22 cellular contexts compared by ENCODE assay signal in genomic region chr22:38038426-38038825, GRCh38. TPM values are rescaled to one million over a fixed set of nuclear protein-coding genes. Genes with fewer than 3 reads are reported as not detected.
DNase-seq lines count a peak whose midpoint lies in the region; ATAC-seq, FAIRE-seq and TF ChIP-seq lines count a peak whose summit lies in the region.
"Had no signal": no experiment of that assay in that cellular context is flagged by ENCODE, and none has a peak within 500 bp of the region (broad histone marks: within the 10 kb centered on the region; RNA-seq: fewer than 3 reads in every experiment).

No MANE protein-coding gene starts in this region.

- H2BK120ac ChIP-seq in H1 (replicated peaks; ENCODE audit: low read depth, low read length) = no peak overlapping the region

- POLR2A ChIA-PET in H1 (lab: Charles Lee; ENCODE audit: partially characterized antibody) = interaction anchor here (1.3 kb wide), 1 partner anchor 17 kb away, joined by 3 read pairs; no protein-coding TSS in a partner anchor

- no peak overlapping the region; the same call in 1 of the 2 replicates for H2BK20ac ChIP-seq in H1 (ENCODE audit: low read length)

- no peak for TF ChIP-seq POLR2A in H1 (IDR thresholded peaks at IDR 0.05; ENCODE audit: control extremely low read depth in 1 of 2, low read depth in 2 of 2, low read length in 2 of 2)

- no peaks in the 10 kb centered on the region for H3K27me3 Mint-ChIP-seq in activated T-cell treated with anti-CD3 and anti-CD28 coated beads, Interleukin-2, amount 50 U/mL, for 24 hours
- no peaks in the 10 kb centered on the region for H3K27me3 Mint-ChIP-seq in natural killer cell treated with Interleukin-12 subunit alpha and Interleukin-12 subunit beta and Interleukin-15 and Interleukin-18, amount 100 ng/mL, for 72 hours
- H3K27me3 Mint-ChIP-seq: activated naive CD8-positive, alpha-beta T cell treated with anti-CD3 and anti-CD28 coated beads, Interleukin-2, amount 50 U/mL, for 24 hours had no signal

- no peaks in the 10 kb centered on the region for H3K9me3 Mint-ChIP-seq in activated T-cell treated with anti-CD3 and anti-CD28 coated beads, Interleukin-2, amount 50 U/mL, for 24 hours
- H3K9me3 Mint-ChIP-seq in natural killer cell treated with Interleukin-12 subunit alpha and Interleukin-12 subunit beta and Interleukin-15 and Interleukin-18, amount 100 ng/mL, for 72 hours = no peaks in the 10 kb centered on the region
- H3K9me3 Mint-ChIP-seq: activated naive CD8-positive, alpha-beta T cell treated with anti-CD3 and anti-CD28 coated beads, Interleukin-2, amount 50 U/mL, for 24 hours; CD8-positive, alpha-beta memory T cell had no signal

- no peak overlapping the region for H3K4me2 ChIP-seq in H1 (ENCODE audit: insufficient read depth in 1 of 2, low read depth in 2 of 2, low read length in 2 of 2)
- H3K4me2 ChIP-seq: PC-9 had no signal

- H4K91ac ChIP-seq in H1 (replicated peaks; ENCODE audit: insufficient read length, low read length) = peak overlapping the region; percentile 77

- ATAC-seq in natural killer cell treated with Interleukin-12 subunit alpha and Interleukin-12 subunit beta and Interleukin-15 and Interleukin-18, amount 100 ng/mL, for 72 hours = no peak
- ATAC-seq: activated naive CD8-positive, alpha-beta T cell treated with anti-CD3 and anti-CD28 coated beads, Interleukin-2, amount 50 U/mL, for 24 hours; foreskin keratinocyte had no signal

- no peaks in the 10 kb centered on the region for H3K79me2 ChIP-seq in H1 (ENCODE audit: control insufficient read depth in 1 of 2, insufficient read depth in 2 of 2, low read length in 2 of 2)

- H3K4me1 Mint-ChIP-seq in activated T-cell treated with anti-CD3 and anti-CD28 coated beads, Interleukin-2, amount 50 U/mL, for 24 hours (ENCODE audit: low read depth) = no peaks in the 10 kb centered on the region
- peaks cover 8 to 20% of the 10 kb centered on the region in 2 donors for H3K4me1 Mint-ChIP-seq in natural killer cell treated with Interleukin-12 subunit alpha and Interleukin-12 subunit beta and Interleukin-15 and Interleukin-18, amount 100 ng/mL, for 72 hours (ENCODE audit: low read depth in 2 of 2)
- H3K4me1 Mint-ChIP-seq: activated naive CD8-positive, alpha-beta T cell treated with anti-CD3 and anti-CD28 coated beads, Interleukin-2, amount 50 U/mL, for 24 hours had no signal

- no peak overlapping the region for H2AK5ac ChIP-seq in H1 (ENCODE audit: low read depth, low read length)

- no peak overlapping the region for H2BK15ac ChIP-seq in H1 (ENCODE audit: low read length)

- no peak overlapping the region for H3K23ac ChIP-seq in H1 (ENCODE audit: insufficient read length)

- H4K20me1 ChIP-seq in H1 (replicated peaks in 1 of 2; ENCODE audit: control insufficient read depth in 1 of 2, insufficient read depth in 2 of 2, low read length in 2 of 2) = no peaks in the 10 kb centered on the region

- no peaks in the 10 kb centered on the region for H3K79me1 ChIP-seq in H1 (ENCODE audit: low read depth, low read length)

- no peak for TF ChIP-seq RAD21 in H1 (IDR thresholded peaks at IDR 0.05 in 1 of 2, conservative IDR thresholded peaks at IDR 0.05 in 1 of 2; ENCODE audit: low read depth in 2 of 2, low read length in 2 of 2)

- H3K18ac ChIP-seq in H1 (ENCODE audit: extremely low read depth, low read length) = no peak overlapping the region

- no peak overlapping the region for H3K9ac ChIP-seq in H1 (replicated peaks in 1 of 4; ENCODE audit: extremely low read depth in 1 of 4, low read depth in 3 of 4, low read length in 3 of 4)

- H3K9me3 ChIP-seq in H1 (ENCODE audit: insufficient read depth in 2 of 2, low read depth in 1 of 2, low read length in 1 of 2) = no peaks in the 10 kb centered on the region
- H3K9me3 ChIP-seq: SJCRH30 had no signal

- in situ Hi-C loops in SK-MEL-5 (cut with HindIII; ENCODE audit: low pct_unique_long_range_greater_than_20kb, low sequenced_read_pairs) = no loop called here

- no peak overlapping the region for H3K14ac ChIP-seq in H1 (ENCODE audit: insufficient read length)

- H4K8ac ChIP-seq in H1 (ENCODE audit: extremely low read depth, insufficient read depth, low read length) = no peak overlapping the region

- H4K5ac ChIP-seq in H1 (ENCODE audit: insufficient read length, low read depth, low read length) = no peak overlapping the region

- H3K4me3 ChIP-seq in H1 (ENCODE audit: extremely low read depth in 1 of 4, insufficient read depth in 2 of 4, low read depth in 3 of 4, low read length in 4 of 4) = no peak overlapping the region
- H3K4me3 ChIP-seq: PC-9, SJCRH30 had no signal

- DNase-seq in SK-MEL-5 (ENCODE audit: low read depth, low spot score) (peak; percentile 100), H1 (ENCODE audit: low read depth in 1 of 2, low spot score in 2 of 2) (no peak), nucleus accumbens (lab: John Stamatoyannopoulos, UW) (peak in 49 of 56 donors; percentile 47 to 94 (median 78))
- DNase-seq in activated CD4-positive, alpha-beta T cell treated with anti-CD3 and anti-CD28 coated beads, Interleukin-2, amount 50 U/mL, for 48 hours = no peak
- no peak for DNase-seq in activated T-cell treated with anti-CD3 and anti-CD28 coated beads, Interleukin-2, amount 50 U/mL, for 24 hours
- no peak for DNase-seq in natural killer cell treated with Interleukin-12 subunit alpha and Interleukin-12 subunit beta and Interleukin-15 and Interleukin-18, amount 100 ng/mL, for 72 hours (ENCODE audit: low spot score)
- DNase-seq: activated CD4-positive, CD25-positive, alpha-beta regulatory T cell; activated naive CD8-positive, alpha-beta T cell treated with anti-CD3 and anti-CD28 coated beads, Interleukin-2, amount 50 U/mL, for 24 hours; CD8-positive, alpha-beta memory T cell; dermis blood vessel endothelial cell; DMS79; foreskin keratinocyte; NCI-H1694; NCI-H774; PC-9; SJCRH30 had no signal

- H2AFZ ChIP-seq in H1 (ENCODE audit: low read length) = no peak overlapping the region
- H2AFZ ChIP-seq: PC-9 had no signal

- H3K36me3 ChIP-seq in H1 (ENCODE audit: control insufficient read depth in 2 of 4, insufficient read depth in 4 of 4, low read length in 3 of 4) = no peaks in the 10 kb centered on the region
- H3K36me3 ChIP-seq: SJCRH30 had no signal

- peaks cover 0 to 21% (median 18%) of the 10 kb centered on the region in 4 experiments; a peak in 6 of 7 replicates for H3K4me1 ChIP-seq in H1 (replicated peaks in 1 of 4; ENCODE audit: control insufficient read depth in 3 of 4, insufficient read depth in 4 of 4, low read length in 3 of 4)
- H3K4me1 ChIP-seq: SJCRH30 had no signal

- FAIRE-seq in H1 (lab: Jason Lieb, UNC) = no peak
- FAIRE-seq: bronchial epithelial cell, GM12892 had no signal

- H3K23me2 ChIP-seq in H1 (ENCODE audit: low read depth, low read length) = no peaks in the 10 kb centered on the region; the same call in 1 of the 2 replicates

- H3K4me3 Mint-ChIP-seq in activated T-cell treated with anti-CD3 and anti-CD28 coated beads, Interleukin-2, amount 50 U/mL, for 24 hours = no peak overlapping the region
- no peak overlapping the region for H3K4me3 Mint-ChIP-seq in natural killer cell treated with Interleukin-12 subunit alpha and Interleukin-12 subunit beta and Interleukin-15 and Interleukin-18, amount 100 ng/mL, for 72 hours
- H3K4me3 Mint-ChIP-seq: activated naive CD8-positive, alpha-beta T cell treated with anti-CD3 and anti-CD28 coated beads, Interleukin-2, amount 50 U/mL, for 24 hours; CD8-positive, alpha-beta memory T cell had no signal

- no peak for TF ChIP-seq EP300 in H1 (IDR thresholded peaks at IDR 0.05; ENCODE audit: borderline replicate concordance in 1 of 2, low read depth in 2 of 2, low read length in 2 of 2)

- CTCF ChIA-PET in H1 (lab: Charles Lee; ENCODE audit: partially characterized antibody) = interaction anchor here (0.6 to 1.0 kb wide), 4 partner anchors 14 to 72 kb away, joined by 3 to 8 read pairs (median 4); no protein-coding TSS in a partner anchor

- no peaks in the 10 kb centered on the region for H3K36me3 Mint-ChIP-seq in activated T-cell treated with anti-CD3 and anti-CD28 coated beads, Interleukin-2, amount 50 U/mL, for 24 hours (ENCODE audit: low read depth)
- no peaks in the 10 kb centered on the region for H3K36me3 Mint-ChIP-seq in natural killer cell treated with Interleukin-12 subunit alpha and Interleukin-12 subunit beta and Interleukin-15 and Interleukin-18, amount 100 ng/mL, for 72 hours

- 86% methylated on average over 18 of the region's 23 CpGs; no CpG with 5 or more reads in 1 of the 2 experiments for WGBS in H1 (ENCODE audit: extremely low coverage in 1 of 2, insufficient coverage in 1 of 2, insufficient read length in 1 of 2, insufficient replicate concordance in 2 of 2, low coverage in 1 of 2, low lambda C conversion rate in 2 of 2, missing lambda C conversion rate in 1 of 2), 2 experiments

- H3K27ac ChIP-seq in H1 (ENCODE audit: low read depth, low read length) = no peak overlapping the region
- H3K27ac ChIP-seq in temporal lobe (ENCODE audit: low read depth, low read length) = peak overlapping the region; percentile 100
- H3K27ac ChIP-seq: foreskin keratinocyte, HL-60, PC-9, SJCRH30 had no signal

- no peak overlapping the region for H3K4ac ChIP-seq in H1 (replicated peaks; ENCODE audit: insufficient read length, low read depth, low read length)

- H3K27me3 ChIP-seq in H1 (replicated peaks in 1 of 4; ENCODE audit: control insufficient read depth in 3 of 4, extremely low read depth in 1 of 4, insufficient read depth in 3 of 4, low read length in 3 of 4) = no peaks in the 10 kb centered on the region
- H3K27me3 ChIP-seq: SJCRH30 had no signal

- no peak overlapping the region for H2BK12ac ChIP-seq in H1 (ENCODE audit: low read depth, low read length)

- H3K27ac Mint-ChIP-seq in activated T-cell treated with anti-CD3 and anti-CD28 coated beads, Interleukin-2, amount 50 U/mL, for 24 hours = no peak overlapping the region
- no peak overlapping the region for H3K27ac Mint-ChIP-seq in natural killer cell treated with Interleukin-12 subunit alpha and Interleukin-12 subunit beta and Interleukin-15 and Interleukin-18, amount 100 ng/mL, for 72 hours
- H3K27ac Mint-ChIP-seq: activated naive CD8-positive, alpha-beta T cell treated with anti-CD3 and anti-CD28 coated beads, Interleukin-2, amount 50 U/mL, for 24 hours; CD8-positive, alpha-beta memory T cell had no signal

- TF ChIP-seq CTCF in H1 (IDR thresholded peaks at IDR 0.05; ENCODE audit: control extremely low read depth in 1 of 3, insufficient read depth in 1 of 3, low read depth in 1 of 3, low read length in 3 of 3) = no peak

- no peak overlapping the region for H2BK5ac ChIP-seq in H1 (ENCODE audit: low read depth, low read length)

- no peak overlapping the region for H3K56ac ChIP-seq in H1 (replicated peaks; ENCODE audit: insufficient read length, low read depth, low read length)

RNA-seq across cellular contexts. Expression of gene PICK1, which starts 18.8 kb away (rescaled TPM):
- 24.2 and 35.7 TPM in 2 replicates for total RNA-seq in SK-MEL-5 (2014; rRNA removed; shearing (Covaris generic))
- 30.7 and 34.7 TPM in 2 replicates for polyA plus RNA-seq in SK-MEL-5 (2015; cell fraction: cytosol; rRNA removed)
- polyA plus RNA-seq in SK-MEL-5 (2015; cell fraction: nucleus; rRNA removed) = 116 and 137 TPM in 2 replicates
- 22.9 and 26.2 TPM in 2 replicates for total RNA-seq in H1 (2021; fragmentation: NEBNext Ultra II Directional; extraction: Animal tissue kit (Norgen Biotek cat#: 25700))
- polyA plus RNA-seq in H1 (2011; rRNA removed) = 20.4 and 26.7 TPM in 2 replicates
- polyA plus RNA-seq in H1 (2011; cell fraction: cytosol; rRNA removed) = 34.3 TPM
- polyA plus RNA-seq in H1 (2011; cell fraction: nucleus; rRNA removed) = 80.4 TPM
- 14.3 to 28.4 TPM (median 26.6 TPM) in 4 replicates for polyA plus RNA-seq in H1 (2012, experiment 1 of 2)
- 17.5 TPM for polyA plus RNA-seq in H1 (2012, experiment 2 of 2)
- polyA plus RNA-seq in H1 (2013, experiment 1 of 2) = 13.5 TPM
- polyA plus RNA-seq in H1 (2013, experiment 2 of 2) = 13.1 TPM
- polyA minus RNA-seq in H1 (2011; rRNA and poly(A)+ RNA removed) = 24.3 and 33.6 TPM in 2 replicates
- 15.3 TPM for polyA minus RNA-seq in H1 (2011; cell fraction: cytosol; rRNA and poly(A)+ RNA removed)
- polyA minus RNA-seq in H1 (2011; cell fraction: nucleus; rRNA and poly(A)+ RNA removed) = 33.8 TPM
- 21.6 TPM for total RNA-seq in temporal lobe
- total RNA-seq in natural killer cell treated with Interleukin-12 subunit alpha and Interleukin-12 subunit beta and Interleukin-15 and Interleukin-18, amount 100 ng/mL, for 72 hours = 10 to 100 TPM; 14.8 to 18.8 TPM

RNA-seq across cellular contexts. Expression of gene SLC16A8, which starts 45.6 kb away (rescaled TPM):
- total RNA-seq in SK-MEL-5 (2014; rRNA removed; shearing (Covaris generic)) = not detected in 2 replicates
- polyA plus RNA-seq in SK-MEL-5 (2015; cell fraction: cytosol; rRNA removed) = not detected in 2 replicates
- not detected in 2 replicates for polyA plus RNA-seq in SK-MEL-5 (2015; cell fraction: nucleus; rRNA removed)
- total RNA-seq in H1 (2021; fragmentation: NEBNext Ultra II Directional; extraction: Animal tissue kit (Norgen Biotek cat#: 25700)) = not detected in 2 replicates
- 0.70 and 1.2 TPM in 2 replicates for polyA plus RNA-seq in H1 (2011; rRNA removed)
- 0.62 TPM for polyA plus RNA-seq in H1 (2011; cell fraction: cytosol; rRNA removed)
- 0.44 TPM for polyA plus RNA-seq in H1 (2011; cell fraction: nucleus; rRNA removed)
- polyA plus RNA-seq in H1 (2012, experiment 1 of 2) = 0.69 to 1.6 TPM (median 1.3 TPM) in 4 replicates
- polyA plus RNA-seq in H1 (2012, experiment 2 of 2) = 0.43 TPM
- 0.28 TPM for polyA plus RNA-seq in H1 (2013, experiment 1 of 2)
- polyA plus RNA-seq in H1 (2013, experiment 2 of 2) = 0.17 TPM
- polyA minus RNA-seq in H1 (2011; rRNA and poly(A)+ RNA removed) = not detected in 2 replicates
- not detected for polyA minus RNA-seq in H1 (2011; cell fraction: cytosol; rRNA and poly(A)+ RNA removed)
- polyA minus RNA-seq in H1 (2011; cell fraction: nucleus; rRNA and poly(A)+ RNA removed) = 0.40 TPM
- total RNA-seq in temporal lobe = 1.2 TPM
- under 1 TPM in 1 of 2 donors, not detected in 1; 0.50 TPM for total RNA-seq in natural killer cell treated with Interleukin-12 subunit alpha and Interleukin-12 subunit beta and Interleukin-15 and Interleukin-18, amount 100 ng/mL, for 72 hours
- total RNA-seq: dermis blood vessel endothelial cell, foreskin keratinocyte, liver, osteocyte, PC-9 had no signal
- polyA plus RNA-seq: CD8-positive, alpha-beta memory T cell had no signal

RNA-seq across cellular contexts. Expression of gene SOX10, which starts 54.1 kb away (rescaled TPM):
- 188 and 199 TPM in 2 replicates for total RNA-seq in SK-MEL-5 (2014; rRNA removed; shearing (Covaris generic))
- 609 and 745 TPM in 2 replicates for polyA plus RNA-seq in SK-MEL-5 (2015; cell fraction: cytosol; rRNA removed)
- polyA plus RNA-seq in SK-MEL-5 (2015; cell fraction: nucleus; rRNA removed) = 250 and 317 TPM in 2 replicates
- total RNA-seq in H1 (2021; fragmentation: NEBNext Ultra II Directional; extraction: Animal tissue kit (Norgen Biotek cat#: 25700)) = 2.7 and 3.3 TPM in 2 replicates
- polyA plus RNA-seq in H1 (2011; rRNA removed) = 2.7 and 3.8 TPM in 2 replicates
- polyA plus RNA-seq in H1 (2011; cell fraction: cytosol; rRNA removed) = 2.0 TPM
- polyA plus RNA-seq in H1 (2011; cell fraction: nucleus; rRNA removed) = 3.6 TPM
- polyA plus RNA-seq in H1 (2012, experiment 1 of 2) = 2.3 to 3.8 TPM (median 2.9 TPM) in 4 replicates
- polyA plus RNA-seq in H1 (2012, experiment 2 of 2) = 2.9 TPM
- polyA plus RNA-seq in H1 (2013, experiment 1 of 2) = 2.0 TPM
- polyA plus RNA-seq in H1 (2013, experiment 2 of 2) = 1.9 TPM
- 1.4 and 1.8 TPM in 2 replicates for polyA minus RNA-seq in H1 (2011; rRNA and poly(A)+ RNA removed)
- polyA minus RNA-seq in H1 (2011; cell fraction: cytosol; rRNA and poly(A)+ RNA removed) = 4.4 TPM
- 4.6 TPM for polyA minus RNA-seq in H1 (2011; cell fraction: nucleus; rRNA and poly(A)+ RNA removed)
- total RNA-seq in temporal lobe = 5.2 TPM
- total RNA-seq in natural killer cell treated with Interleukin-12 subunit alpha and Interleukin-12 subunit beta and Interleukin-15 and Interleukin-18, amount 100 ng/mL, for 72 hours = not detected
- total RNA-seq: bronchial epithelial cell; CD8-positive, alpha-beta memory T cell; dermis blood vessel endothelial cell; foreskin keratinocyte; osteocyte; PC-9; SJCRH30 had no signal
- polyA plus RNA-seq: CD8-positive, alpha-beta memory T cell had no signal

Comparison
In these comparisons a context has a peak if more than half of its experiments do, and no peak if none do; other contexts are left out.
1. DNase-seq: peak in SK-MEL-5 (single experiment) and nucleus accumbens (49 of 56); none in H1 (0 of 2), activated CD4-positive, alpha-beta T cell treated with anti-CD3 and anti-CD28 coated beads, Interleukin-2, amount 50 U/mL, for 48 hours (0 of 2), activated T-cell treated with anti-CD3 and anti-CD28 coated beads, Interleukin-2, amount 50 U/mL, for 24 hours (single experiment) and natural killer cell treated with Interleukin-12 subunit alpha and Interleukin-12 subunit beta and Interleukin-15 and Interleukin-18, amount 100 ng/mL, for 72 hours (single experiment).
2. RNA of gene SOX10, which starts 54.1 kb away (total RNA-seq): 188 to 199 TPM in SK-MEL-5; 5.2 TPM in temporal lobe (single experiment), 2.7 to 3.3 TPM in H1 and not detected in natural killer cell treated with Interleukin-12 subunit alpha and Interleukin-12 subunit beta and Interleukin-15 and Interleukin-18, amount 100 ng/mL, for 72 hours; every median in the first group is over 10 times any median in the second.